In genomic region chr7:97872025-97872669, GRCh38 we compare ENCODE assay signal across 1 cellular context.
TF ChIP-seq lines count a peak whose summit lies in the region.

TSS of gene ASNS (minus strand) at chr7:97872408. CDS start at chr7:97869156, 3,252 bp downstream.

TF ChIP-seq in HepG2, 621 proteins besides CTCF, POLR2A, EP300 and RAD21 (continued from another document and continues in another):
- TF ChIP-seq ZXDC (CRISPR knock-in tag; IDR thresholded peaks at IDR 0.05) (peak; percentile 44; the same call in 1 of the 2 replicates), ZBTB38 (CRISPR knock-in tag; IDR thresholded peaks at IDR 0.05) (no peak; the same call in 1 of the 2 replicates), GZF1 (CRISPR knock-in tag; IDR thresholded peaks at IDR 0.05) (0 out of 2 replicates have a peak, but pooled peaks have one; percentile 82), ZSCAN25 (CRISPR knock-in tag; IDR thresholded peaks at IDR 0.05) (peak; percentile 97), SP2 (CRISPR knock-in tag; IDR thresholded peaks at IDR 0.05) (no peak; the same call in 1 of the 2 replicates), GATAD2A (CRISPR knock-in tag; IDR thresholded peaks at IDR 0.05) (peak; percentile 60), STAT5B (CRISPR knock-in tag; IDR thresholded peaks at IDR 0.05) (no peak), SOX13 (IDR thresholded peaks at IDR 0.05) (no peak; the same call in 1 of the 2 replicates), SOX13 (CRISPR knock-in tag; conservative IDR thresholded peaks at IDR 0.05 in 1 of 2, IDR thresholded peaks at IDR 0.05 in 1 of 2) (peak in 1 of 2 experiments; percentile 56; a peak in 2 of 4 replicates), NFKB2 (CRISPR knock-in tag; IDR thresholded peaks at IDR 0.05; ENCODE audit: borderline replicate concordance) (peak; percentile 69; the same call in 1 of the 2 replicates), TAF1 (CRISPR knock-in tag; IDR thresholded peaks at IDR 0.05) (peak; percentile 93), TP53 (CRISPR knock-in tag; conservative IDR thresholded peaks at IDR 0.05) (no peak), DRAP1 (CRISPR knock-in tag; IDR thresholded peaks at IDR 0.05) (peak; percentile 95), ZNF225 (CRISPR knock-in tag; IDR thresholded peaks at IDR 0.05) (peak; percentile 62; the same call in 1 of the 2 replicates), MZF1 (CRISPR knock-in tag; IDR thresholded peaks at IDR 0.05; ENCODE audit: borderline replicate concordance) (peak; percentile 70; the same call in 1 of the 2 replicates), HOXA5 (CRISPR knock-in tag; IDR thresholded peaks at IDR 0.05) (peak; percentile 92), ATM (IDR thresholded peaks at IDR 0.05; ENCODE audit: borderline replicate concordance) (no peak), WIZ (CRISPR knock-in tag; IDR thresholded peaks at IDR 0.05) (peak; percentile 44; the same call in 1 of the 2 replicates), MEIS1 (CRISPR knock-in tag; IDR thresholded peaks at IDR 0.05; ENCODE audit: borderline replicate concordance) (peak; percentile 67; the same call in 1 of the 2 replicates), MIER3 (CRISPR knock-in tag; IDR thresholded peaks at IDR 0.05; ENCODE audit: borderline replicate concordance) (peak; percentile 69; the same call in 1 of the 2 replicates), HMGA1 (CRISPR knock-in tag; conservative IDR thresholded peaks at IDR 0.05) (no peak), ZNF496 (CRISPR knock-in tag; IDR thresholded peaks at IDR 0.05; ENCODE audit: insufficient replicate concordance) (no peak), SP1 (IDR thresholded peaks at IDR 0.05) (no peak), SP1 (CRISPR knock-in tag; IDR thresholded peaks at IDR 0.05) (no peak; the same call in 1 of the 2 replicates), ASH2L (IDR thresholded peaks at IDR 0.05; ENCODE audit: insufficient read length, low read depth, low read length) (peak; percentile 80), ZNF607 (CRISPR knock-in tag; IDR thresholded peaks at IDR 0.05; ENCODE audit: borderline replicate concordance) (peak; percentile 42; the same call in 1 of the 2 replicates), SMYD3 (CRISPR knock-in tag; IDR thresholded peaks at IDR 0.05) (0 out of 2 replicates have a peak, but pooled peaks have one; percentile 33), SAP130 (CRISPR knock-in tag; IDR thresholded peaks at IDR 0.05; ENCODE audit: low read depth) (peak; percentile 91), DNMT1 (CRISPR knock-in tag; IDR thresholded peaks at IDR 0.05) (peak; percentile 64; the same call in 1 of the 2 replicates), ZSCAN9 (CRISPR knock-in tag; IDR thresholded peaks at IDR 0.05; ENCODE audit: borderline replicate concordance) (peak; percentile 74; the same call in 1 of the 2 replicates), ATF1 (CRISPR knock-in tag; IDR thresholded peaks at IDR 0.05) (no peak), HNRNPL (IDR thresholded peaks at IDR 0.05; ENCODE audit: low read depth, low read length) (peak; percentile 73; the same call in 1 of the 2 replicates), KAT7 (CRISPR knock-in tag; IDR thresholded peaks at IDR 0.05; ENCODE audit: borderline replicate concordance) (peak; percentile 95; the same call in 1 of the 2 replicates), THAP11 (CRISPR knock-in tag; IDR thresholded peaks at IDR 0.05) (peak; percentile 83), SP140L (CRISPR knock-in tag; IDR thresholded peaks at IDR 0.05; ENCODE audit: borderline replicate concordance) (no peak), KLF16 (CRISPR knock-in tag; IDR thresholded peaks at IDR 0.05) (peak; percentile 28 to 97; a peak in 2 of 4 replicates), EED (CRISPR knock-in tag; IDR thresholded peaks at IDR 0.05) (0 out of 2 replicates have a peak, but pooled peaks have one; percentile 28), ZNF616 (CRISPR knock-in tag; IDR thresholded peaks at IDR 0.05; ENCODE audit: low read depth) (0 out of 2 replicates have a peak, but pooled peaks have one; percentile 47), TBX2 (CRISPR knock-in tag; IDR thresholded peaks at IDR 0.05; ENCODE audit: borderline replicate concordance) (peak; percentile 57), ZSCAN5A (CRISPR knock-in tag; IDR thresholded peaks at IDR 0.05; ENCODE audit: borderline replicate concordance) (peak; percentile 63; the same call in 1 of the 2 replicates), ZNF275 (CRISPR knock-in tag; IDR thresholded peaks at IDR 0.05; ENCODE audit: borderline replicate concordance) (peak; percentile 84; the same call in 1 of the 2 replicates), ZMYM4 (CRISPR knock-in tag; IDR thresholded peaks at IDR 0.05) (peak; percentile 90), TOE1 (CRISPR knock-in tag; IDR thresholded peaks at IDR 0.05) (peak; percentile 94; the same call in 1 of the 2 replicates), TAF15 (IDR thresholded peaks at IDR 0.05; ENCODE audit: low read depth, low read length, poor library complexity, severe bottlenecking) (no peak), REST (IDR thresholded peaks at IDR 0.05; ENCODE audit: borderline replicate concordance in 1 of 2, low read depth in 1 of 2, low read length in 2 of 2) (peak in 1 of 2 experiments; percentile 31; a peak in 1 of 4 replicates), ARHGAP35 (CRISPR knock-in tag; IDR thresholded peaks at IDR 0.05; ENCODE audit: borderline replicate concordance) (peak; percentile 37; the same call in 1 of the 2 replicates), NFKBIZ (CRISPR knock-in tag; IDR thresholded peaks at IDR 0.05) (0 out of 2 replicates have a peak, but pooled peaks have one; percentile 30), TERF1 (CRISPR knock-in tag; IDR thresholded peaks at IDR 0.05) (0 out of 2 replicates have a peak, but pooled peaks have one; percentile 73), CEBPZ (IDR thresholded peaks at IDR 0.05; ENCODE audit: low read length) (no peak), ZNF143 (CRISPR knock-in tag; IDR thresholded peaks at IDR 0.05) (peak; percentile 52), SMC3 (IDR thresholded peaks at IDR 0.05; ENCODE audit: low read length) (no peak), ETV5 (CRISPR knock-in tag; IDR thresholded peaks at IDR 0.05; ENCODE audit: borderline replicate concordance) (no peak; the same call in 1 of the 2 replicates), ZNF792 (CRISPR knock-in tag; IDR thresholded peaks at IDR 0.05) (peak; percentile 50), ZFP62 (CRISPR knock-in tag; IDR thresholded peaks at IDR 0.05) (no peak), ZNF572 (CRISPR knock-in tag; IDR thresholded peaks at IDR 0.05) (0 out of 2 replicates have a peak, but pooled peaks have one; percentile 13), ZNF883 (CRISPR knock-in tag; IDR thresholded peaks at IDR 0.05; ENCODE audit: not compliant biosample characterization) (peak; percentile 49), NR0B2 (CRISPR knock-in tag; IDR thresholded peaks at IDR 0.05) (peak; percentile 61), ISX (CRISPR knock-in tag; conservative IDR thresholded peaks at IDR 0.05) (no peak), ARID2 (CRISPR knock-in tag; IDR thresholded peaks at IDR 0.05; ENCODE audit: borderline replicate concordance) (peak; percentile 87; the same call in 1 of the 2 replicates)
